ENCODE assay signal across 16 cellular contexts in the genomic region with DNA sequence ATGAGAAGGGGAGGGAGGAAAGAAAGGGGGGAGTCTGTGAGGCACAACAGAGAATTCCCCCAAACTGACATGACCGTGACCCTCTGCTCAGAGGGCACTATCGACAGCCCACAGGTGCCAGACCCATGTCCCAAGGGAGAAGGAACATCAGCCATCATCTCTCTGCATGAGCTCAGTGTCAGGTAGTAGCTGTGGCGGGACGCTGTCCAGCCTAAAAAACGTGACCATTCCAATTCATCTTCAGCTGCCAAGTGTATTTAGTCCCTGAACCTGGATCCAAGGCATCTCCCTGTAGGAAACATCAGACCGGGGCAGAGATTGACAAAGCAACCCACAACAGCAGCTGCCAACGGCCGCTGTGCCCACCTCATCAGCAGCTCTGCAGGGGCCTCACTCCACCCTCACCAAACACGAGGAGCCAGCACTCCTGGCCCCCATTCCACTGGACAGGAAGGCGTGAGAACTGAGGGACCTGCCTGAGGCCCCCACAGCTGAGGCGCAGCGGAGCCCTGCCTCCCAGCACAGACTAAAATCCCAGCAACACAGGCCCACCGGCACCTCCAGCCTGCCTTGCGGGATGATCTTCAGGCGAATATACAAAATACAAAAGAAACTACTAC. TPM values are rescaled to one million over a fixed set of nuclear protein-coding genes. Genes with fewer than 3 reads are reported as not detected.
DNase-seq lines count a peak whose midpoint lies in the region; ATAC-seq and TF ChIP-seq lines count a peak whose summit lies in the region.
"Had no signal": no experiment of that assay in that cellular context is flagged by ENCODE, and none has a peak within 500 bp of the region (broad histone marks: within the 10 kb centered on the region; RNA-seq: fewer than 3 reads in every experiment).

No MANE protein-coding gene starts in this region.

- peaks cover 41% of the 10 kb centered on the region for H3K36me3 Mint-ChIP-seq in CD8-positive, alpha-beta T cell
- peaks cover 12% of the 10 kb centered on the region for H3K36me3 Mint-ChIP-seq in activated CD4-positive, alpha-beta memory T cell treated with anti-CD3 and anti-CD28 coated beads, Interleukin-2, amount 10 ng/mL, durations not matched to agents 7 days and 5 days (ENCODE audit: low read depth)

- DNase-seq in CD8-positive, alpha-beta T cell: no peak
- DNase-seq in activated CD4-positive, alpha-beta memory T cell treated with anti-CD3 and anti-CD28 coated beads, Interleukin-2, amount 10 ng/mL, durations not matched to agents 7 days and 5 days: no peak
- DNase-seq in heart left ventricle (no peak), gastrocnemius medialis (no peak), amniotic stem cell (lab: John Stamatoyannopoulos, UW) (no peak), GM03348 (ENCODE audit: low spot score) (no peak)
- DNase-seq: C1 segment of cervical spinal cord; central memory CD4-positive, alpha-beta T cell; KBM-7; naive thymus-derived CD4-positive, alpha-beta T cell; NCI-H1694 treated with DMSO at 0.1 percent for 48 hours; NCI-H69; SHP77 had no signal

- 64 to 77% (median 77%) methylated on average over 10 to 15 of the region's 15 CpGs for WGBS in heart left ventricle, 4 donors

- in situ Hi-C loops in gastrocnemius medialis (cut with MboI; ENCODE audit: low sequenced_read_pairs in 4 of 4): loop anchor here in 3 of 4 donors (10.0 to 25.0 kb wide), 4 partner anchors 91 to 366 kb away; partner anchors contain the start of genes HSBP1 (in 1 of the 3), NECAB2 (in 1 of the 3) and OSGIN1 (in 1 of the 3)

- no peak overlapping the region for H3K4me3 ChIP-seq in CD8-positive, alpha-beta T cell (ENCODE audit: low read depth, low read length)
- H3K4me3 ChIP-seq in heart left ventricle (no peak overlapping the region), gastrocnemius medialis (no peak overlapping the region)
- H3K4me3 ChIP-seq: skin epidermis had no signal

- intact Hi-C loops in CD8-positive, alpha-beta T cell (cut with DNase I, micrococcal nuclease): no loop called here
- intact Hi-C loops in heart left ventricle (cut with DNase I) (loop anchor here in 6 of 10 donors (5.0 to 10.0 kb wide), 6 partner anchors 91 to 223 kb away; partner anchors contain the start of genes NECAB2 (in 1 of the 6) and OSGIN1 (in 1 of the 6)), gastrocnemius medialis (cut with DNase I; ENCODE audit: low total_unique reads) (no loop called here)

- POLR2A ChIA-PET in CD8-positive, alpha-beta T cell (lab: Charles Lee): no interaction called here
- POLR2A ChIA-PET in activated CD4-positive, alpha-beta memory T cell treated with anti-CD3 and anti-CD28 coated beads, Interleukin-2, amount 10 ng/mL, durations not matched to agents 7 days and 5 days (lab: Charles Lee): interaction anchor here (1.7 kb wide), 1 partner anchor 93 kb away, joined by 4 read pairs; no protein-coding TSS in a partner anchor

- H3K9me3 ChIP-seq in CD8-positive, alpha-beta T cell (ENCODE audit: low read length): no peaks in the 10 kb centered on the region
- H3K9me3 ChIP-seq in heart left ventricle (no peaks in the 10 kb centered on the region), gastrocnemius medialis (no peaks in the 10 kb centered on the region)

- TF ChIP-seq CTCF in CD8-positive, alpha-beta T cell (IDR thresholded peaks at IDR 0.05): no peak
- TF ChIP-seq CTCF in heart left ventricle (IDR thresholded peaks at IDR 0.05) (no peak), gastrocnemius medialis (IDR thresholded peaks at IDR 0.05 in 4 of 5, conservative IDR thresholded peaks at IDR 0.05 in 1 of 5) (no peak)

- no peaks in the 10 kb centered on the region for H3K27me3 ChIP-seq in CD8-positive, alpha-beta T cell (ENCODE audit: insufficient read depth, low read length)
- H3K27me3 ChIP-seq in heart left ventricle (no peaks in the 10 kb centered on the region), gastrocnemius medialis (no peaks in the 10 kb centered on the region)

- CTCF ChIA-PET in CD8-positive, alpha-beta T cell (lab: Charles Lee): interaction anchor here (1.2 to 8.6 kb wide), 4 partner anchors 9 to 115 kb away, joined by 3 to 100 read pairs (median 15); partner anchors contain the start of gene TAF1C
- CTCF ChIA-PET in activated CD4-positive, alpha-beta memory T cell treated with anti-CD3 and anti-CD28 coated beads, Interleukin-2, amount 10 ng/mL, durations not matched to agents 7 days and 5 days (lab: Charles Lee): interaction anchor here (1.3 to 1.8 kb wide), 2 partner anchors 9 to 94 kb away, joined by 4 to 7 read pairs; partner anchors contain the start of gene TAF1C

- ATAC-seq in CD8-positive, alpha-beta T cell: no peak
- ATAC-seq in heart left ventricle (peak in 1 of 4 donors; percentile 19), gastrocnemius medialis (no peak), GM18498 (IDR thresholded peaks at IDR 0.05; ENCODE audit: unreplicated experiment) (no peak), HG03354 (IDR thresholded peaks at IDR 0.05; ENCODE audit: poor library complexity, severe bottlenecking, unreplicated experiment) (no peak)
- ATAC-seq: naive thymus-derived CD4-positive, alpha-beta T cell had no signal

- H3K27me3 Mint-ChIP-seq in CD8-positive, alpha-beta T cell (ENCODE audit: low read depth): no peaks in the 10 kb centered on the region
- H3K27me3 Mint-ChIP-seq in activated CD4-positive, alpha-beta memory T cell treated with anti-CD3 and anti-CD28 coated beads, Interleukin-2, amount 10 ng/mL, durations not matched to agents 7 days and 5 days: peaks cover 9% of the 10 kb centered on the region

- H3K27ac ChIP-seq in CD8-positive, alpha-beta T cell (ENCODE audit: low read depth, low read length): no peak overlapping the region
- H3K27ac ChIP-seq in heart left ventricle (peak overlapping the region in 11 of 12 donors; percentile 9 to 85 (median 81)), gastrocnemius medialis (peak overlapping the region; percentile 61 to 81 (median 70))

- no peak overlapping the region for H3K4me3 Mint-ChIP-seq in CD8-positive, alpha-beta T cell
- H3K4me3 Mint-ChIP-seq in activated CD4-positive, alpha-beta memory T cell treated with anti-CD3 and anti-CD28 coated beads, Interleukin-2, amount 10 ng/mL, durations not matched to agents 7 days and 5 days: no peak overlapping the region
- H3K4me3 Mint-ChIP-seq: naive thymus-derived CD4-positive, alpha-beta T cell had no signal

- no peak for TF ChIP-seq POLR2A in heart left ventricle (IDR thresholded peaks at IDR 0.05)
- TF ChIP-seq POLR2A in gastrocnemius medialis (IDR thresholded peaks at IDR 0.05): no peak

- no peaks in the 10 kb centered on the region for H3K9me3 Mint-ChIP-seq in CD8-positive, alpha-beta T cell
- H3K9me3 Mint-ChIP-seq in activated CD4-positive, alpha-beta memory T cell treated with anti-CD3 and anti-CD28 coated beads, Interleukin-2, amount 10 ng/mL, durations not matched to agents 7 days and 5 days: no peaks in the 10 kb centered on the region
- H3K9me3 Mint-ChIP-seq: naive thymus-derived CD4-positive, alpha-beta T cell had no signal

- no peaks in the 10 kb centered on the region for H3K4me1 ChIP-seq in CD8-positive, alpha-beta T cell (ENCODE audit: insufficient read depth, low read length)
- H3K4me1 ChIP-seq in heart left ventricle (peaks cover 7 to 73% (median 38%) of the 10 kb centered on the region in 12 donors), gastrocnemius medialis (peaks cover 0 to 5% of the 10 kb centered on the region in 2 donors)

- H3K4me1 Mint-ChIP-seq in CD8-positive, alpha-beta T cell (ENCODE audit: low read depth): peaks cover 4% of the 10 kb centered on the region
- H3K4me1 Mint-ChIP-seq in activated CD4-positive, alpha-beta memory T cell treated with anti-CD3 and anti-CD28 coated beads, Interleukin-2, amount 10 ng/mL, durations not matched to agents 7 days and 5 days: peaks cover 2% of the 10 kb centered on the region

- peak overlapping the region; percentile 32 for H3K27ac Mint-ChIP-seq in CD8-positive, alpha-beta T cell
- peak overlapping the region; percentile 32 for H3K27ac Mint-ChIP-seq in activated CD4-positive, alpha-beta memory T cell treated with anti-CD3 and anti-CD28 coated beads, Interleukin-2, amount 10 ng/mL, durations not matched to agents 7 days and 5 days

- peaks cover 12% of the 10 kb centered on the region for H3K36me3 ChIP-seq in CD8-positive, alpha-beta T cell (ENCODE audit: insufficient read depth, low read length)
- H3K36me3 ChIP-seq in heart left ventricle (peaks cover 0 to 57% (median 50%) of the 10 kb centered on the region in 9 donors), gastrocnemius medialis (peaks cover 0 to 47% of the 10 kb centered on the region in 2 donors)

RNA-seq across cellular contexts. Expression of gene TAF1C, which starts 8.6 kb away (rescaled TPM):
- total RNA-seq in CD8-positive, alpha-beta T cell: 10 to 100 TPM; 86.0 to 92.6 TPM
- total RNA-seq in activated CD4-positive, alpha-beta memory T cell treated with anti-CD3 and anti-CD28 coated beads, Interleukin-2, amount 10 ng/mL, durations not matched to agents 7 days and 5 days: 10 to 100 TPM; 47.2 to 51.9 TPM
- total RNA-seq in heart left ventricle (10 to 100 TPM; 16.3 to 24.3 (median 21.8) TPM), gastrocnemius medialis (10 to 100 TPM in 3 of 4 donors, 1 to 10 TPM in 1; 6.8 to 35.5 (median 12.3) TPM)
- polyA plus RNA-seq in heart left ventricle: 10 to 100 TPM; 22.6 to 34.4 TPM

RNA-seq across cellular contexts. Expression of gene ADAD2, which starts 12.7 kb away (rescaled TPM):
- total RNA-seq in CD8-positive, alpha-beta T cell: not detected
- not detected for total RNA-seq in activated CD4-positive, alpha-beta memory T cell treated with anti-CD3 and anti-CD28 coated beads, Interleukin-2, amount 10 ng/mL, durations not matched to agents 7 days and 5 days
- 1 to 10 TPM in 2 of 9 donors, under 1 TPM in 4, not detected in 3; 0.21 to 1.3 (median 0.58) TPM for total RNA-seq in heart left ventricle
- polyA plus RNA-seq in heart left ventricle: 1 to 10 TPM in 1 of 2 donors, under 1 TPM in 1; 0.36 to 1.2 TPM
- not detected for total RNA-seq in gastrocnemius medialis
- polyA plus RNA-seq: naive thymus-derived CD4-positive, alpha-beta T cell had no signal

RNA-seq across cellular contexts. Expression of gene DNAAF1, which starts 33.1 kb away (rescaled TPM):
- total RNA-seq in CD8-positive, alpha-beta T cell: not detected
- total RNA-seq in activated CD4-positive, alpha-beta memory T cell treated with anti-CD3 and anti-CD28 coated beads, Interleukin-2, amount 10 ng/mL, durations not matched to agents 7 days and 5 days: not detected
- total RNA-seq in heart left ventricle (under 1 TPM in 3 of 9 donors, not detected in 6; 0.20 to 0.32 (median 0.25) TPM), gastrocnemius medialis (not detected)
- polyA plus RNA-seq in heart left ventricle: under 1 TPM; 0.15 to 0.38 TPM

RNA-seq across cellular contexts. Expression of gene HSDL1, which starts 33.3 kb away (rescaled TPM):
- 1 to 10 TPM; 8.7 to 9.9 TPM for total RNA-seq in CD8-positive, alpha-beta T cell
- total RNA-seq in activated CD4-positive, alpha-beta memory T cell treated with anti-CD3 and anti-CD28 coated beads, Interleukin-2, amount 10 ng/mL, durations not matched to agents 7 days and 5 days: 10 to 100 TPM; 15.2 to 16.3 TPM
- 10 to 100 TPM; 15.8 to 46.8 (median 23.4) TPM for total RNA-seq in heart left ventricle
- 10 to 100 TPM; 12.8 to 16.1 TPM for polyA plus RNA-seq in heart left ventricle
- total RNA-seq in gastrocnemius medialis: 10 to 100 TPM; 20.2 to 26.8 (median 22.6) TPM

Comparison
In these comparisons a context has a peak if more than half of its experiments do, and no peak if none do; other contexts are left out.
1. intact Hi-C loops: an anchor here in heart left ventricle (5.0 to 10.0 kb wide); none called in CD8-positive, alpha-beta T cell and gastrocnemius medialis.